In genomic region chr3:194013928-194014327, GRCh38 we compare ENCODE assay signal across 9 cellular contexts.
"Had no signal": no experiment of that assay in that cellular context is flagged by ENCODE, and none has a peak within 500 bp of the region (broad histone marks: within the 10 kb centered on the region; RNA-seq: fewer than 3 reads in every experiment).

No MANE protein-coding gene starts in this region.

- H3K4me3 Mint-ChIP-seq: GM23338, H9, HFFc6 had no signal

- H3K4me2 ChIP-seq: GM23338 had no signal

- H3K9me3 ChIP-seq: HAP-1 had no signal

- H3K27ac Mint-ChIP-seq: GM23338, H9, HFFc6 had no signal

- H3K36me3 ChIP-seq: HAP-1 had no signal

- H3K9me3 Mint-ChIP-seq: GM23338, H9, HFFc6 had no signal

- H3K27ac ChIP-seq: GM23248 had no signal

- ATAC-seq: GM23338, HCT116 had no signal

- H3K4me1 ChIP-seq: HAP-1 had no signal

- H3K4me3 ChIP-seq: GM23248, GM23338, HAP-1 had no signal

- H2AFZ ChIP-seq: GM23248, GM23338 had no signal

- H3K9ac ChIP-seq: GM23248 had no signal

- DNase-seq: GM23248, GOT3, H7, H9, HCEC 1CT, HFFc6 had no signal
